Comparison of ENCODE assay signal across 1 cellular context in genomic region chr6:37242429-37243052, GRCh38.
A peak's percentile ranks its signal among the peaks of the same experiment; 100 is the strongest.
TF ChIP-seq lines count a peak whose summit lies in the region.

No MANE protein-coding gene starts in this region.

TF ChIP-seq in K562, 482 proteins besides CTCF, POLR2A, EP300 and RAD21 (continued from another document and continues in another):
- TF ChIP-seq ZC3H4 (CRISPR knock-in tag; IDR thresholded peaks at IDR 0.05; ENCODE audit: borderline replicate concordance) (no peak), RBFOX2 (IDR thresholded peaks at IDR 0.05; ENCODE audit: low read depth, low read length) (no peak), IFI16 (CRISPR knock-in tag; IDR thresholded peaks at IDR 0.05) (no peak), GABPB2 (CRISPR knock-in tag; conservative IDR thresholded peaks at IDR 0.05) (no peak), XRCC3 (IDR thresholded peaks at IDR 0.05) (no peak), MEF2D (tag; conservative IDR thresholded peaks at IDR 0.05; ENCODE audit: low read depth) (peak; percentile 70), ZNF764 (CRISPR knock-in tag; IDR thresholded peaks at IDR 0.05; ENCODE audit: low read depth) (no peak), ZNF780A (CRISPR knock-in tag; IDR thresholded peaks at IDR 0.05) (no peak), POLR2AphosphoS5 (IDR thresholded peaks at IDR 0.05; ENCODE audit: control insufficient read depth, insufficient read depth, low read depth, low read length) (no peak), PHF21A (IDR thresholded peaks at IDR 0.05; ENCODE audit: borderline replicate concordance, low read depth) (peak; percentile 84; the same call in 1 of the 2 replicates), BCLAF1 (IDR thresholded peaks at IDR 0.05; ENCODE audit: borderline replicate concordance in 1 of 2, control insufficient read depth in 1 of 2, low read depth in 2 of 2, low read length in 1 of 2) (no peak), ZNF668 (CRISPR knock-in tag; IDR thresholded peaks at IDR 0.05) (no peak), JUND (IDR thresholded peaks at IDR 0.05; ENCODE audit: borderline replicate concordance, low read depth, low read length) (peak; percentile 82; the same call in 1 of the 2 replicates), JUND (tag; IDR thresholded peaks at IDR 0.05; ENCODE audit: borderline replicate concordance, low read depth, low read length) (peak; percentile 78; the same call in 1 of the 3 replicates), TRIM24 (IDR thresholded peaks at IDR 0.05) (no peak), GATAD2B (IDR thresholded peaks at IDR 0.05; ENCODE audit: borderline replicate concordance) (0 out of 2 replicates have a peak, but pooled peaks have one; percentile 11), HDAC1 (IDR thresholded peaks at IDR 0.05) (peak in 1 of 2 experiments; percentile 48; a peak in 1 of 4 replicates), ZNF212 (CRISPR knock-in tag; IDR thresholded peaks at IDR 0.05) (no peak), ZNF277 (CRISPR knock-in tag; IDR thresholded peaks at IDR 0.05; ENCODE audit: borderline replicate concordance) (no peak), ZNF655 (CRISPR knock-in tag; IDR thresholded peaks at IDR 0.05) (no peak), POLR2G (IDR thresholded peaks at IDR 0.05; ENCODE audit: low read depth, low read length) (no peak), DNMT1 (IDR thresholded peaks at IDR 0.05) (no peak), ZNF174 (CRISPR knock-in tag; IDR thresholded peaks at IDR 0.05) (no peak), LCOR (CRISPR knock-in tag; IDR thresholded peaks at IDR 0.05) (no peak), KDM5B (IDR thresholded peaks at IDR 0.05; ENCODE audit: insufficient replicate concordance, low read depth, low read length) (no peak), DDX20 (tag; IDR thresholded peaks at IDR 0.05; ENCODE audit: low read depth) (no peak), YBX1 (IDR thresholded peaks at IDR 0.05) (no peak), ZNF586 (CRISPR knock-in tag; conservative IDR thresholded peaks at IDR 0.05) (no peak), ZSCAN32 (CRISPR knock-in tag; IDR thresholded peaks at IDR 0.05) (no peak), DEAF1 (CRISPR knock-in tag; IDR thresholded peaks at IDR 0.05) (no peak), REST (CRISPR knock-in tag; IDR thresholded peaks at IDR 0.05; ENCODE audit: low read depth) (no peak), ZBTB34 (CRISPR knock-in tag; IDR thresholded peaks at IDR 0.05) (no peak), XRCC4 (IDR thresholded peaks at IDR 0.05; ENCODE audit: extremely low read depth, insufficient read depth, insufficient read length) (no peak)
- TF ChIP-seq, protein P1, sequence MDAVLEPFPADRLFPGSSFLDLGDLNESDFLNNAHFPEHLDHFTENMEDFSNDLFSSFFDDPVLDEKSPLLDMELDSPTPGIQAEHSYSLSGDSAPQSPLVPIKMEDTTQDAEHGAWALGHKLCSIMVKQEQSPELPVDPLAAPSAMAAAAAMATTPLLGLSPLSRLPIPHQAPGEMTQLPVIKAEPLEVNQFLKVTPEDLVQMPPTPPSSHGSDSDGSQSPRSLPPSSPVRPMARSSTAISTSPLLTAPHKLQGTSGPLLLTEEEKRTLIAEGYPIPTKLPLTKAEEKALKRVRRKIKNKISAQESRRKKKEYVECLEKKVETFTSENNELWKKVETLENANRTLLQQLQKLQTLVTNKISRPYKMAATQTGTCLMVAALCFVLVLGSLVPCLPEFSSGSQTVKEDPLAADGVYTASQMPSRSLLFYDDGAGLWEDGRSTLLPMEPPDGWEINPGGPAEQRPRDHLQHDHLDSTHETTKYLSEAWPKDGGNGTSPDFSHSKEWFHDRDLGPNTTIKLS (IDR thresholded peaks at IDR 0.05; ENCODE audit: borderline replicate concordance, low read depth): no peak
- TF ChIP-seq, protein P2, sequence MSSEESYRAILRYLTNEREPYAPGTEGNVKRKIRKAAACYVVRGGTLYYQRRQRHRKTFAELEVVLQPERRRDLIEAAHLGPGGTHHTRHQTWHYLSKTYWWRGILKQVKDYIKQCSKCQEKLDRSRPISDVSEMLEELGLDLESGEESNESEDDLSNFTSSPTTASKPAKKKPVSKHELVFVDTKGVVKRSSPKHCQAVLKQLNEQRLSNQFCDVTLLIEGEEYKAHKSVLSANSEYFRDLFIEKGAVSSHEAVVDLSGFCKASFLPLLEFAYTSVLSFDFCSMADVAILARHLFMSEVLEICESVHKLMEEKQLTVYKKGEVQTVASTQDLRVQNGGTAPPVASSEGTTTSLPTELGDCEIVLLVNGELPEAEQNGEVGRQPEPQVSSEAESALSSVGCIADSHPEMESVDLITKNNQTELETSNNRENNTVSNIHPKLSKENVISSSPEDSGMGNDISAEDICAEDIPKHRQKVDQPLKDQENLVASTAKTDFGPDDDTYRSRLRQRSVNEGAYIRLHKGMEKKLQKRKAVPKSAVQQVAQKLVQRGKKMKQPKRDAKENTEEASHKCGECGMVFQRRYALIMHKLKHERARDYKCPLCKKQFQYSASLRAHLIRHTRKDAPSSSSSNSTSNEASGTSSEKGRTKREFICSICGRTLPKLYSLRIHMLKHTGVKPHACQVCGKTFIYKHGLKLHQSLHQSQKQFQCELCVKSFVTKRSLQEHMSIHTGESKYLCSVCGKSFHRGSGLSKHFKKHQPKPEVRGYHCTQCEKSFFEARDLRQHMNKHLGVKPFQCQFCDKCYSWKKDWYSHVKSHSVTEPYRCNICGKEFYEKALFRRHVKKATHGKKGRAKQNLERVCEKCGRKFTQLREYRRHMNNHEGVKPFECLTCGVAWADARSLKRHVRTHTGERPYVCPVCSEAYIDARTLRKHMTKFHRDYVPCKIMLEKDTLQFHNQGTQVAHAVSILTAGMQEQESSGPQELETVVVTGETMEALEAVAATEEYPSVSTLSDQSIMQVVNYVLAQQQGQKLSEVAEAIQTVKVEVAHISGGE (CRISPR knock-in tag; IDR thresholded peaks at IDR 0.05): no peak
- TF ChIP-seq, protein P3, sequence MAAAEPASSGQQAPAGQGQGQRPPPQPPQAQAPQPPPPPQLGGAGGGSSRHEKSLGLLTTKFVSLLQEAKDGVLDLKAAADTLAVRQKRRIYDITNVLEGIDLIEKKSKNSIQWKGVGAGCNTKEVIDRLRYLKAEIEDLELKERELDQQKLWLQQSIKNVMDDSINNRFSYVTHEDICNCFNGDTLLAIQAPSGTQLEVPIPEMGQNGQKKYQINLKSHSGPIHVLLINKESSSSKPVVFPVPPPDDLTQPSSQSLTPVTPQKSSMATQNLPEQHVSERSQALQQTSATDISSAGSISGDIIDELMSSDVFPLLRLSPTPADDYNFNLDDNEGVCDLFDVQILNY (CRISPR knock-in tag; IDR thresholded peaks at IDR 0.05): no peak
- TF ChIP-seq, protein P4, sequence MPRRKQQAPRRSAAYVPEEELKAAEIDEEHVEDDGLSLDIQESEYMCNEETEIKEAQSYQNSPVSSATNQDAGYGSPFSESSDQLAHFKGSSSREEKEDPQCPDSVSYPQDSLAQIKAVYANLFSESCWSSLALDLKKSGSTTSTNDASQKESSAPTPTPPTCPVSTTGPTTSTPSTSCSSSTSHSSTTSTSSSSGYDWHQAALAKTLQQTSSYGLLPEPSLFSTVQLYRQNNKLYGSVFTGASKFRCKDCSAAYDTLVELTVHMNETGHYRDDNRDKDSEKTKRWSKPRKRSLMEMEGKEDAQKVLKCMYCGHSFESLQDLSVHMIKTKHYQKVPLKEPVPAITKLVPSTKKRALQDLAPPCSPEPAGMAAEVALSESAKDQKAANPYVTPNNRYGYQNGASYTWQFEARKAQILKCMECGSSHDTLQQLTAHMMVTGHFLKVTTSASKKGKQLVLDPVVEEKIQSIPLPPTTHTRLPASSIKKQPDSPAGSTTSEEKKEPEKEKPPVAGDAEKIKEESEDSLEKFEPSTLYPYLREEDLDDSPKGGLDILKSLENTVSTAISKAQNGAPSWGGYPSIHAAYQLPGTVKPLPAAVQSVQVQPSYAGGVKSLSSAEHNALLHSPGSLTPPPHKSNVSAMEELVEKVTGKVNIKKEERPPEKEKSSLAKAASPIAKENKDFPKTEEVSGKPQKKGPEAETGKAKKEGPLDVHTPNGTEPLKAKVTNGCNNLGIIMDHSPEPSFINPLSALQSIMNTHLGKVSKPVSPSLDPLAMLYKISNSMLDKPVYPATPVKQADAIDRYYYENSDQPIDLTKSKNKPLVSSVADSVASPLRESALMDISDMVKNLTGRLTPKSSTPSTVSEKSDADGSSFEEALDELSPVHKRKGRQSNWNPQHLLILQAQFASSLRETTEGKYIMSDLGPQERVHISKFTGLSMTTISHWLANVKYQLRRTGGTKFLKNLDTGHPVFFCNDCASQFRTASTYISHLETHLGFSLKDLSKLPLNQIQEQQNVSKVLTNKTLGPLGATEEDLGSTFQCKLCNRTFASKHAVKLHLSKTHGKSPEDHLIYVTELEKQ (CRISPR knock-in tag; IDR thresholded peaks at IDR 0.05): no peak
